2 cellular contexts compared by ENCODE assay signal in genomic region chrX:41371575-41371974, GRCh38.
TF ChIP-seq lines count a peak whose summit lies in the region.
"Not testable (repeated sequence)": the region's sequence is repeated elsewhere in the genome, so short reads cannot be mapped to it uniquely, and the experiment has no call there.

No MANE protein-coding gene starts in this region.

- not testable (repeated sequence) for H3K4me3 Mint-ChIP-seq in activated naive CD4-positive, alpha-beta T cell treated with anti-CD3 and anti-CD28 coated beads, Interleukin-2, amount 50 U/mL, for 24 hours

- POLR2A ChIA-PET in HEK293 (lab: Yijun Ruan, JAX) = not testable (repeated sequence)

- not testable (repeated sequence) for H3K9me3 ChIP-seq in HEK293 (ENCODE audit: control insufficient read depth, insufficient read depth, low read depth, low read length)

- not testable (repeated sequence) for H3K9me3 Mint-ChIP-seq in activated naive CD4-positive, alpha-beta T cell treated with anti-CD3 and anti-CD28 coated beads, Interleukin-2, amount 50 U/mL, for 24 hours

- not testable (repeated sequence) for H3K36me3 ChIP-seq in HEK293 (ENCODE audit: control insufficient read depth in 2 of 2, insufficient read depth in 1 of 2, low read length in 2 of 2)

- CTCF ChIA-PET in HEK293 (lab: Yijun Ruan, JAX) = not testable (repeated sequence)

- H3K27ac Mint-ChIP-seq in activated naive CD4-positive, alpha-beta T cell treated with anti-CD3 and anti-CD28 coated beads, Interleukin-2, amount 50 U/mL, for 24 hours = peak overlapping the region; percentile 60

- not testable (repeated sequence) for H3K36me3 Mint-ChIP-seq in activated naive CD4-positive, alpha-beta T cell treated with anti-CD3 and anti-CD28 coated beads, Interleukin-2, amount 50 U/mL, for 24 hours

- H3K4me1 Mint-ChIP-seq in activated naive CD4-positive, alpha-beta T cell treated with anti-CD3 and anti-CD28 coated beads, Interleukin-2, amount 50 U/mL, for 24 hours = not testable (repeated sequence)

- not testable (repeated sequence) for TF ChIP-seq CTCF in HEK293 (tag by site-specific recombination; IDR thresholded peaks at IDR 0.05)

- not testable (repeated sequence) for H3K27me3 Mint-ChIP-seq in activated naive CD4-positive, alpha-beta T cell treated with anti-CD3 and anti-CD28 coated beads, Interleukin-2, amount 50 U/mL, for 24 hours

- H3K27ac ChIP-seq in HEK293 (ENCODE audit: extremely low read depth, low read depth, low read length) = not testable (repeated sequence)

- H3K4me3 ChIP-seq in HEK293 (ENCODE audit: low read depth, low read length) = not testable (repeated sequence)

- not testable (repeated sequence) for H3K4me1 ChIP-seq in HEK293 (ENCODE audit: control insufficient read depth, insufficient read depth, low read length)

TF ChIP-seq in HEK293, 187 proteins besides CTCF, POLR2A, EP300 and RAD21:
- TF ChIP-seq ZNF555 (tag by site-specific recombination; conservative IDR thresholded peaks at IDR 0.05) = peak; percentile 67
- TF ChIP-seq ZNF140 (tag by site-specific recombination; IDR thresholded peaks at IDR 0.05) = peak; percentile 62; the same call in 1 of the 2 replicates
- peak; percentile 80; the same call in 1 of the 2 replicates for TF ChIP-seq ZNF518A (tag by site-specific recombination; conservative IDR thresholded peaks at IDR 0.05; ENCODE audit: low read depth)
- TF ChIP-seq ZBTB11 (tag by site-specific recombination; conservative IDR thresholded peaks at IDR 0.05; ENCODE audit: low read depth) = peak; percentile 72
- TF ChIP-seq ZNF341 (tag by site-specific recombination; IDR thresholded peaks at IDR 0.05; ENCODE audit: low read depth) = 0 out of 2 replicates have a peak, but pooled peaks have one; percentile 12
- peak; percentile 7; the same call in 1 of the 2 replicates for TF ChIP-seq ZNF664 (tag by site-specific recombination; IDR thresholded peaks at IDR 0.05)
- peak; percentile 71; the same call in 1 of the 2 replicates for TF ChIP-seq ZNF394 (tag by site-specific recombination; IDR thresholded peaks at IDR 0.05; ENCODE audit: borderline replicate concordance)
- TF ChIP-seq ZBTB8A (tag by site-specific recombination; IDR thresholded peaks at IDR 0.05) = peak; percentile 42; the same call in 1 of the 2 replicates
- TF ChIP-seq AEBP2 (tag by site-specific recombination; IDR thresholded peaks at IDR 0.05; ENCODE audit: borderline replicate concordance) = 0 out of 2 replicates have a peak, but pooled peaks have one; percentile 29
- TF ChIP-seq ZNF426 (tag by site-specific recombination; IDR thresholded peaks at IDR 0.05) = peak; percentile 75
- peak; percentile 74; the same call in 1 of the 2 replicates for TF ChIP-seq ZNF266 (tag by site-specific recombination; IDR thresholded peaks at IDR 0.05; ENCODE audit: low read depth)
- peak; percentile 48 for TF ChIP-seq ZNF623 (tag by site-specific recombination; IDR thresholded peaks at IDR 0.05)
